21 cellular contexts compared by ENCODE assay signal in the genomic region with DNA sequence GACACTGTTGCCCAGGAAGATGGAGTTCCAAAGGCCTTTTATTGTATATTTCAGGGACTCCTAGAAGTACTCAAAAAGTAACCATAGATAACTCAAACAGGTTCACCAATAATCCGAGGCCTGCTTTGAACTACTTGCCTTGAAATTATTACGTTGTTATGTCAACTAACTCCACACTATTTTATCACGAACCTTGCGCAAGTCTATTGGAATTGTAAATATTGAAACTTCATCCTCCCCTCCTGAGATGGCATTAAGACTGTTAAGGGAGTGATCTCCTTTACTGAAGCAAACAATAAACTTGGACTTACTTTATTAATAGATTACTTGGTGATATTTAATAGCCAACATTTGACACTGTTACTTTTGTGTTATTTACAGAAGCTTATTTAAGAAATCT.
"Had no signal": no experiment of that assay in that cellular context is flagged by ENCODE, and none has a peak within 500 bp of the region (broad histone marks: within the 10 kb centered on the region; RNA-seq: fewer than 3 reads in every experiment).

No MANE protein-coding gene starts in this region.

- H3K4me3 ChIP-seq: cardiac muscle cell, heart right ventricle, tibial artery had no signal

- H3K9me3 Mint-ChIP-seq: activated CD4-positive, alpha-beta memory T cell treated with anti-CD3 and anti-CD28 coated beads, Interleukin-2, amount 10 ng/mL, durations not matched to agents 7 days and 5 days; activated naive CD4-positive, alpha-beta T cell treated with anti-CD3 and anti-CD28 coated beads, Interleukin-2, amount 10 ng/mL, durations not matched to agents 7 days and 5 days; activated naive CD8-positive, alpha-beta T cell treated with anti-CD3 and anti-CD28 coated beads, Interleukin-2, amount 50 U/mL, for 24 hours; activated T-cell treated with anti-CD3 and anti-CD28 coated beads, Interleukin-2, amount 50 U/mL, for 72 hours; endodermal cell; natural killer cell; stimulated activated naive CD8-positive, alpha-beta T cell treated with anti-CD3 and anti-CD28 coated beads, Interleukin-15, amount 100 ng/mL, for 72 hours; T-helper 1 cell treated with Interleukin-12 subunit alpha and Interleukin-12 subunit beta and Interleukin-4 antibody, amounts not matched to agents 30 μg/mL and 1 μg/mL, for 36 hours had no signal

- H3K4me3 Mint-ChIP-seq: activated CD4-positive, alpha-beta memory T cell treated with anti-CD3 and anti-CD28 coated beads, Interleukin-2, amount 10 ng/mL, durations not matched to agents 7 days and 5 days; activated CD4-positive, alpha-beta T cell treated with anti-CD3 and anti-CD28 coated beads, Interleukin-2, amount 10 ng/mL, durations not matched to agents 24 days and 14 days; activated naive CD4-positive, alpha-beta T cell treated with anti-CD3 and anti-CD28 coated beads, Interleukin-2, amount 10 ng/mL, durations not matched to agents 7 days and 5 days; activated naive CD8-positive, alpha-beta T cell treated with anti-CD3 and anti-CD28 coated beads, Interleukin-2, amount 50 U/mL, for 24 hours; activated T-cell treated with anti-CD3 and anti-CD28 coated beads, Interleukin-2, amount 50 U/mL, for 72 hours; endodermal cell; natural killer cell; stimulated activated naive CD8-positive, alpha-beta T cell treated with anti-CD3 and anti-CD28 coated beads, Interleukin-15, amount 100 ng/mL, for 72 hours; T-helper 1 cell treated with Interleukin-12 subunit alpha and Interleukin-12 subunit beta and Interleukin-4 antibody, amounts not matched to agents 30 μg/mL and 1 μg/mL, for 36 hours had no signal

- H3K9me3 ChIP-seq: heart right ventricle, tibial artery had no signal

- H3K36me3 ChIP-seq: cardiac muscle cell, heart right ventricle, tibial artery had no signal

- H3K27me3 Mint-ChIP-seq: activated CD4-positive, alpha-beta T cell treated with anti-CD3 and anti-CD28 coated beads, Interleukin-2, amount 10 ng/mL, durations not matched to agents 24 days and 14 days; activated naive CD8-positive, alpha-beta T cell treated with anti-CD3 and anti-CD28 coated beads, Interleukin-2, amount 50 U/mL, for 24 hours; stimulated activated naive CD8-positive, alpha-beta T cell treated with anti-CD3 and anti-CD28 coated beads, Interleukin-15, amount 100 ng/mL, for 72 hours had no signal

- H3K27me3 ChIP-seq: cardiac muscle cell, heart right ventricle, tibial artery had no signal

- H3K27ac Mint-ChIP-seq: activated CD4-positive, alpha-beta memory T cell treated with anti-CD3 and anti-CD28 coated beads, Interleukin-2, amount 10 ng/mL, durations not matched to agents 7 days and 5 days; activated CD4-positive, alpha-beta T cell treated with anti-CD3 and anti-CD28 coated beads, Interleukin-2, amount 10 ng/mL, durations not matched to agents 24 days and 14 days; activated naive CD4-positive, alpha-beta T cell treated with anti-CD3 and anti-CD28 coated beads, Interleukin-2, amount 10 ng/mL, durations not matched to agents 7 days and 5 days; activated naive CD8-positive, alpha-beta T cell treated with anti-CD3 and anti-CD28 coated beads, Interleukin-2, amount 50 U/mL, for 24 hours; activated T-cell treated with anti-CD3 and anti-CD28 coated beads, Interleukin-2, amount 50 U/mL, for 72 hours; endodermal cell; natural killer cell; progenitor cell of endocrine pancreas; stimulated activated naive CD8-positive, alpha-beta T cell treated with anti-CD3 and anti-CD28 coated beads, Interleukin-15, amount 100 ng/mL, for 72 hours; T-helper 1 cell treated with Interleukin-12 subunit alpha and Interleukin-12 subunit beta and Interleukin-4 antibody, amounts not matched to agents 30 μg/mL and 1 μg/mL, for 36 hours had no signal

- H3K36me3 Mint-ChIP-seq: activated naive CD4-positive, alpha-beta T cell treated with anti-CD3 and anti-CD28 coated beads, Interleukin-2, amount 10 ng/mL, durations not matched to agents 7 days and 5 days; natural killer cell had no signal

- H3K27ac ChIP-seq: cardiac muscle cell, epithelial cell of prostate, heart right ventricle, tibial artery had no signal

- FAIRE-seq: urothelium cell line had no signal

- DNase-seq: activated CD4-positive, alpha-beta memory T cell treated with anti-CD3 and anti-CD28 coated beads, Interleukin-2, amount 10 ng/mL, durations not matched to agents 7 days and 5 days; activated CD4-positive, alpha-beta T cell treated with anti-CD3 and anti-CD28 coated beads, Interleukin-2, amount 10 ng/mL, durations not matched to agents 24 days and 14 days; activated effector memory CD4-positive, alpha-beta T cell treated with anti-CD3 and anti-CD28 coated beads, Interleukin-2, amount 50 U/mL, for 16 hours; activated naive CD4-positive, alpha-beta T cell treated with anti-CD3 and anti-CD28 coated beads, Interleukin-2, amount 10 ng/mL, durations not matched to agents 7 days and 5 days; activated naive CD8-positive, alpha-beta T cell treated with anti-CD3 and anti-CD28 coated beads, Interleukin-2, amount 50 U/mL, for 24 hours; activated T-cell treated with anti-CD3 and anti-CD28 coated beads, Interleukin-2, amount 50 U/mL, for 72 hours; cortex of kidney; endodermal cell; foreskin fibroblast; mammary epithelial cell; midbrain; natural killer cell; stimulated activated CD4-positive, alpha-beta T cell treated with anti-CD3 and anti-CD28 coated beads, Interleukin-12 subunit alpha, Interleukin-12 subunit beta, amount 100 ng/mL, for 4 hours; stimulated activated naive CD8-positive, alpha-beta T cell treated with anti-CD3 and anti-CD28 coated beads, Interleukin-15, amount 100 ng/mL, for 72 hours had no signal

- ATAC-seq: activated naive CD8-positive, alpha-beta T cell treated with anti-CD3 and anti-CD28 coated beads, Interleukin-2, amount 50 U/mL, for 24 hours; activated T-cell treated with anti-CD3 and anti-CD28 coated beads, Interleukin-2, amount 50 U/mL, for 72 hours; natural killer cell; stimulated activated naive CD8-positive, alpha-beta T cell treated with anti-CD3 and anti-CD28 coated beads, Interleukin-15, amount 100 ng/mL, for 72 hours had no signal
